32 cellular contexts compared by ENCODE assay signal in the genomic region with DNA sequence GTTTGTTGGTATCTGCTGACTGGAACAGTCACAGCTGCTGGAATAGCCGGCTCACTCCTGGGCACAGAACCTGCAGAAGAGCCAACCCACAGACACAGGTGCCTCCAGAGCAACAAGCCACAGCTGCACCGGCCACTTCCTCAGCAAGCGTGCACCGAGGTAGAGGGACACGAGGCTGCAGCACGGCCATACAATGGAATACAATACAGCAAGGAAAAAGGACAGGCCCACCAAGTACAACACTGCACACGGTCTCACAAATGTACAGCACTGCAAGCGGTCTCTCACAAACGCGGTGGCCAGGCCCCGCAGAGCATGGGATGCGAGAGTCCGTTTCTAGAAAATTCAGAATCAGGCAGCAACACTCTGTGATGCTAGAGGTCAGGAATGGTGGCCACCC. TPM values are rescaled to one million over a fixed set of nuclear protein-coding genes. Genes with fewer than 3 reads are reported as not detected.
"Had no signal": no experiment of that assay in that cellular context is flagged by ENCODE, and none has a peak within 500 bp of the region (broad histone marks: within the 10 kb centered on the region; RNA-seq: fewer than 3 reads in every experiment).

No MANE protein-coding gene starts in this region.

- H3K27ac Mint-ChIP-seq: activated CD4-positive, alpha-beta memory T cell treated with anti-CD3 and anti-CD28 coated beads, Interleukin-2, amount 10 ng/mL, durations not matched to agents 7 days and 5 days; activated CD4-positive, alpha-beta T cell treated with anti-CD3 and anti-CD28 coated beads, Interleukin-2, amount 10 ng/mL, durations not matched to agents 7 days and 5 days; activated naive CD4-positive, alpha-beta T cell treated with anti-CD3 and anti-CD28 coated beads, Interleukin-2, amount 10 ng/mL, durations not matched to agents 7 days and 5 days; activated naive CD8-positive, alpha-beta T cell treated with anti-CD3 and anti-CD28 coated beads, Interleukin-2, amount 10 ng/mL, durations not matched to agents 7 days and 5 days; activated T-cell treated with anti-CD3 and anti-CD28 coated beads, Interleukin-2, amount 50 U/mL, for 24 hours; activated T-cell treated with anti-CD3 and anti-CD28 coated beads, Interleukin-2, amount 50 U/mL, for 72 hours; T-helper 17 cell; T-helper 2 cell treated with Interferon-gamma antibody and Interleukin-4, amounts not matched to agents 5 μg/mL and 100 μg/mL, for 36 hours had no signal

- H3K4me3 Mint-ChIP-seq: activated CD4-positive, alpha-beta memory T cell treated with anti-CD3 and anti-CD28 coated beads, Interleukin-2, amount 10 ng/mL, durations not matched to agents 7 days and 5 days; activated CD4-positive, alpha-beta T cell treated with anti-CD3 and anti-CD28 coated beads, Interleukin-2, amount 10 ng/mL, durations not matched to agents 7 days and 5 days; activated naive CD4-positive, alpha-beta T cell treated with anti-CD3 and anti-CD28 coated beads, Interleukin-2, amount 10 ng/mL, durations not matched to agents 7 days and 5 days; activated naive CD8-positive, alpha-beta T cell treated with anti-CD3 and anti-CD28 coated beads, Interleukin-2, amount 10 ng/mL, durations not matched to agents 7 days and 5 days; activated T-cell treated with anti-CD3 and anti-CD28 coated beads, Interleukin-2, amount 50 U/mL, for 24 hours; activated T-cell treated with anti-CD3 and anti-CD28 coated beads, Interleukin-2, amount 50 U/mL, for 72 hours; T-helper 17 cell; T-helper 2 cell treated with Interferon-gamma antibody and Interleukin-4, amounts not matched to agents 5 μg/mL and 100 μg/mL, for 36 hours had no signal

- H3K4me3 ChIP-seq: body of pancreas, cardiac muscle cell, colonic mucosa, esophagus squamous epithelium, heart left ventricle had no signal

- H3K27me3 ChIP-seq: body of pancreas, cardiac muscle cell, colonic mucosa, heart left ventricle had no signal

- H3K36me3 ChIP-seq: cardiac muscle cell, colonic mucosa, esophagus squamous epithelium, heart left ventricle had no signal

- ATAC-seq: activated naive CD4-positive, alpha-beta T cell treated with anti-CD3 and anti-CD28 coated beads, Interleukin-2, amount 50 U/mL, for 72 hours; activated T-cell treated with anti-CD3 and anti-CD28 coated beads, Interleukin-2, amount 50 U/mL, for 72 hours; body of pancreas; T-helper 17 cell had no signal

- H3K4me1 Mint-ChIP-seq: activated CD4-positive, alpha-beta memory T cell treated with anti-CD3 and anti-CD28 coated beads, Interleukin-2, amount 10 ng/mL, durations not matched to agents 7 days and 5 days; activated CD4-positive, alpha-beta T cell treated with anti-CD3 and anti-CD28 coated beads, Interleukin-2, amount 10 ng/mL, durations not matched to agents 7 days and 5 days; activated naive CD4-positive, alpha-beta T cell treated with anti-CD3 and anti-CD28 coated beads, Interleukin-2, amount 10 ng/mL, durations not matched to agents 7 days and 5 days; activated naive CD8-positive, alpha-beta T cell treated with anti-CD3 and anti-CD28 coated beads, Interleukin-2, amount 10 ng/mL, durations not matched to agents 7 days and 5 days had no signal

- H3K9me3 Mint-ChIP-seq: activated naive CD4-positive, alpha-beta T cell treated with anti-CD3 and anti-CD28 coated beads, Interleukin-2, amount 50 U/mL, for 72 hours; activated T-cell treated with anti-CD3 and anti-CD28 coated beads, Interleukin-2, amount 50 U/mL, for 24 hours had no signal

- H3K27me3 Mint-ChIP-seq: activated CD4-positive, alpha-beta memory T cell treated with anti-CD3 and anti-CD28 coated beads, Interleukin-2, amount 10 ng/mL, durations not matched to agents 7 days and 5 days; activated CD4-positive, alpha-beta T cell treated with anti-CD3 and anti-CD28 coated beads, Interleukin-2, amount 10 ng/mL, durations not matched to agents 7 days and 5 days; activated naive CD4-positive, alpha-beta T cell treated with anti-CD3 and anti-CD28 coated beads, Interleukin-2, amount 10 ng/mL, durations not matched to agents 7 days and 5 days; activated naive CD8-positive, alpha-beta T cell treated with anti-CD3 and anti-CD28 coated beads, Interleukin-2, amount 10 ng/mL, durations not matched to agents 7 days and 5 days had no signal

- H3K27ac ChIP-seq: body of pancreas, cardiac muscle cell, colonic mucosa, epithelial cell of prostate, heart left ventricle had no signal

- FAIRE-seq: endometrium, endothelial cell of umbilical vein, frontal cortex had no signal

- H3K4me1 ChIP-seq: colonic mucosa had no signal

- H3K9me3 ChIP-seq: body of pancreas, colonic mucosa, esophagus squamous epithelium, heart left ventricle had no signal

- DNase-seq: activated CD4-positive, alpha-beta memory T cell treated with anti-CD3 and anti-CD28 coated beads, Interleukin-2, amount 10 ng/mL, durations not matched to agents 7 days and 5 days; activated CD4-positive, alpha-beta T cell treated with anti-CD3 and anti-CD28 coated beads for 1 hour; activated CD4-positive, alpha-beta T cell treated with anti-CD3 and anti-CD28 coated beads for 4 hours; activated CD4-positive, alpha-beta T cell treated with anti-CD3 and anti-CD28 coated beads, Interleukin-2, amount 10 ng/mL, durations not matched to agents 7 days and 5 days; activated CD4-positive, alpha-beta T cell treated with anti-CD3 and anti-CD28 coated beads, Interleukin-2, amount 50 U/mL, for 4 hours; activated CD8-positive, alpha-beta memory T cell treated with anti-CD3 and anti-CD28 coated beads, Interleukin-2, amount 50 U/mL, for 48 hours; activated gamma-delta T cell; activated naive CD4-positive, alpha-beta T cell; activated naive CD4-positive, alpha-beta T cell treated with anti-CD3 and anti-CD28 coated beads, Interleukin-2, amount 10 ng/mL, durations not matched to agents 7 days and 5 days; activated naive CD8-positive, alpha-beta T cell treated with anti-CD3 and anti-CD28 coated beads, Interleukin-2, amount 10 ng/mL, durations not matched to agents 7 days and 5 days; activated T-cell treated with anti-CD3 and anti-CD28 coated beads for 4 hours; activated T-cell treated with anti-CD3 and anti-CD28 coated beads, Interleukin-2, amount 50 U/mL, for 24 hours; activated T-cell treated with anti-CD3 and anti-CD28 coated beads, Interleukin-2, amount 50 U/mL, for 72 hours; aorta; body of pancreas; central memory CD4-positive, alpha-beta T cell; cerebellar nuclear complex; colonic mucosa; effector CD8-positive, alpha-beta T cell; esophagus squamous epithelium; T-helper 1 cell; T-helper 17 cell; T1000 had no signal

- H3K36me3 Mint-ChIP-seq: activated naive CD4-positive, alpha-beta T cell treated with anti-CD3 and anti-CD28 coated beads, Interleukin-2, amount 10 ng/mL, durations not matched to agents 7 days and 5 days; activated naive CD4-positive, alpha-beta T cell treated with anti-CD3 and anti-CD28 coated beads, Interleukin-2, amount 50 U/mL, for 72 hours; activated naive CD8-positive, alpha-beta T cell treated with anti-CD3 and anti-CD28 coated beads, Interleukin-2, amount 10 ng/mL, durations not matched to agents 7 days and 5 days had no signal

RNA-seq across cellular contexts. Expression of gene PABPN1L, which starts 47.4 kb away (rescaled TPM):
- total RNA-seq: activated CD4-positive, alpha-beta memory T cell treated with anti-CD3 and anti-CD28 coated beads, Interleukin-2, amount 10 ng/mL, durations not matched to agents 7 days and 5 days; activated CD4-positive, alpha-beta T cell treated with anti-CD3 and anti-CD28 coated beads, Interleukin-2, amount 10 ng/mL, durations not matched to agents 7 days and 5 days; activated naive CD4-positive, alpha-beta T cell treated with anti-CD3 and anti-CD28 coated beads, Interleukin-2, amount 50 U/mL, for 72 hours; activated naive CD8-positive, alpha-beta T cell treated with anti-CD3 and anti-CD28 coated beads, Interleukin-2, amount 10 ng/mL, durations not matched to agents 7 days and 5 days; activated T-cell treated with anti-CD3 and anti-CD28 coated beads, Interleukin-2, amount 50 U/mL, for 72 hours; aorta; body of pancreas; cardiac muscle cell; colonic mucosa; dermis microvascular lymphatic vessel endothelial cell; endothelial cell of umbilical vein; esophagus squamous epithelium; frontal cortex; heart left ventricle; T-helper 17 cell had no signal
- polyA plus RNA-seq: aorta, endothelial cell of umbilical vein, heart left ventricle had no signal
